8 cellular contexts compared by ENCODE assay signal in genomic region chr20:39049684-39050554, GRCh38.
A peak's percentile ranks its signal among the peaks of the same experiment; 100 is the strongest.
DNase-seq lines count a peak whose midpoint lies in the region; ATAC-seq, FAIRE-seq and TF ChIP-seq lines count a peak whose summit lies in the region.

No MANE protein-coding gene starts in this region.

- peak; percentile 71 to 90 for ATAC-seq in A549
- ATAC-seq in HG03039 (IDR thresholded peaks at IDR 0.05; ENCODE audit: unreplicated experiment) = peak; percentile 76
- peak; percentile 91 for ATAC-seq in left lobe of liver

- H3K27ac ChIP-seq in A549 (peak overlapping the region; percentile 80 to 93), coronary artery (peak overlapping the region in 1 of 2 donors; percentile 87)

- H3K4me3 ChIP-seq in A549 (peak overlapping the region; percentile 58), coronary artery (peak overlapping the region; percentile 95)

- H3K4me2 ChIP-seq in A549 = peak overlapping the region; percentile 79

- no peak for TF ChIP-seq EP300 in A549 (IDR thresholded peaks at IDR 0.05)

- TF ChIP-seq POLR2A in A549 (IDR thresholded peaks at IDR 0.05; ENCODE audit: low read length) = peak; percentile 80

- POLR2A ChIA-PET in A549 (lab: Yijun Ruan, JAX) = interaction anchor here (0.6 to 1.4 kb wide), 4 partner anchors 26 to 1789 kb away, joined by 3 to 8 read pairs (median 4); partner anchors contain the start of gene FAM83D

- CTCF ChIA-PET in A549 (lab: Yijun Ruan, JAX) = interaction anchor here (0.6 to 16.6 kb wide), 45 partner anchors 8 to 1915 kb away, joined by 3 to 332 read pairs (median 4); partner anchors contain the start of genes DHX35, FAM83D and MAFB

- H3K4me1 ChIP-seq in A549 = 0 out of 3 replicates have a peak, but pooled peaks cover 4% of the 10 kb centered on the region

- DNase-seq in A549 (ENCODE audit: low read depth in 1 of 2, low spot score in 1 of 2) (peak; percentile 48 to 71), GM18507 (ENCODE audit: extremely low spot score, insufficient read length, low read depth) (peak; percentile 64), NCI-H2227 treated with DMSO at 0.1 percent for 48 hours (lab: John Stamatoyannopoulos, UW) (peak; percentile 60), coronary artery (ENCODE audit: low spot score) (peak; percentile 81), left lobe of liver (ENCODE audit: low spot score) (peak; percentile 83)
- DNase-seq in activated CD4-positive, alpha-beta T cell treated with anti-CD3 and anti-CD28 coated beads for 4 hours = peak; percentile 71 to 79
- DNase-seq in stimulated activated CD4-positive, alpha-beta T cell treated with anti-CD3 and anti-CD28 coated beads, Interleukin-2, amount 100 ng/mL, for 4 hours (ENCODE audit: low read depth) = peak; percentile 63

- peak; percentile 92 for TF ChIP-seq CTCF in A549 (IDR thresholded peaks at IDR 0.05)
- TF ChIP-seq CTCF in coronary artery (IDR thresholded peaks at IDR 0.05) = peak; percentile 99

- no peak for FAIRE-seq in A549 (lab: Jason Lieb, UNC)
- peak; percentile 78 for FAIRE-seq in GM18507 (lab: Jason Lieb, UNC)

- TF ChIP-seq RAD21 in A549 (conservative IDR thresholded peaks at IDR 0.05 in 1 of 2, IDR thresholded peaks at IDR 0.05 in 1 of 2) = peak; percentile 82 to 93

- no peaks in the 10 kb centered on the region for H3K9me3 ChIP-seq in A549

- WGBS in A549 (ENCODE audit: missing lambda C conversion rate) = 9% methylated on average over 37 of the region's 69 CpGs

TF ChIP-seq in A549, 52 proteins besides CTCF, POLR2A, EP300 and RAD21:
- TF ChIP-seq, protein P1, sequence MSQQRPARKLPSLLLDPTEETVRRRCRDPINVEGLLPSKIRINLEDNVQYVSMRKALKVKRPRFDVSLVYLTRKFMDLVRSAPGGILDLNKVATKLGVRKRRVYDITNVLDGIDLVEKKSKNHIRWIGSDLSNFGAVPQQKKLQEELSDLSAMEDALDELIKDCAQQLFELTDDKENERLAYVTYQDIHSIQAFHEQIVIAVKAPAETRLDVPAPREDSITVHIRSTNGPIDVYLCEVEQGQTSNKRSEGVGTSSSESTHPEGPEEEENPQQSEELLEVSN (IDR thresholded peaks at IDR 0.05; ENCODE audit: borderline replicate concordance, low read depth) = peak; percentile 59; the same call in 1 of the 2 replicates
- TF ChIP-seq CHD4 (IDR thresholded peaks at IDR 0.05; ENCODE audit: borderline replicate concordance) (no peak), RARB (CRISPR knock-in tag; IDR thresholded peaks at IDR 0.05) (no peak), HES2 (IDR thresholded peaks at IDR 0.05) (no peak), SMC3 (IDR thresholded peaks at IDR 0.05) (peak; percentile 68), KDM5A (IDR thresholded peaks at IDR 0.05) (peak; percentile 65), KDM1A (IDR thresholded peaks at IDR 0.05; ENCODE audit: low read depth) (no peak), PHF8 (IDR thresholded peaks at IDR 0.05; ENCODE audit: borderline replicate concordance, low read depth) (peak; percentile 33; the same call in 1 of the 2 replicates), ZSCAN20 (CRISPR knock-in tag; IDR thresholded peaks at IDR 0.05) (no peak)
- TF ChIP-seq, protein P2, sequence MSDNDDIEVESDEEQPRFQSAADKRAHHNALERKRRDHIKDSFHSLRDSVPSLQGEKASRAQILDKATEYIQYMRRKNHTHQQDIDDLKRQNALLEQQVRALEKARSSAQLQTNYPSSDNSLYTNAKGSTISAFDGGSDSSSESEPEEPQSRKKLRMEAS (IDR thresholded peaks at IDR 0.05) = peak; percentile 82
